8 cellular contexts compared by ENCODE assay signal in the genomic region with DNA sequence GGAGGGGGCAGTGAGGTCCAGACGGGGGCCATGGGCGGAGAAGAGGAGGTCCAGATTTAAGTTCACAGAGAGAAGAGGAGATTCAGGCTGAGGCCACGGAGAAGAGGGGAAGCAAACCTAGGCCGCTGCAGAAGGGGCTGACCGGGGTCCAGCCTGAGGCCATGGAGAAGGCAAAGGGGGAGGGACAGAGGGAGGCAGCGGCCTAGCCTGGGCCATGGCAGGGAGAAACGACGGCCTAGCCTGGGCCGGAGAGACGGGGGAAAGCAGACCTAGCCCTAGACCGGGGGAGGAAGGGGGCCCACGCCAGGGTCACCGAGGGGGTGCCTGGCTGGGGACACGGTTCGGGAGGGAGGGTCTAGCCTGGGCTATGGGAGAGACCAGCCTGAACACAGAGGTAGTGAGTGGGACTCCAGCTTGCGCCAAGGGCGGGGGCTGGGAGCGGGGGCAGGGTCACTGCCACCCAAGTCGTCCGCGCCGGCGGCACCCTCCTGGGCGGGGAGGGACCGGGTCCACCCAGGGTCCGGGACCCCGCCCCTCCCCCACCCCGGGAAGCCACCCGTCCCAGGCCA. TPM values are rescaled to one million over a fixed set of nuclear protein-coding genes. Genes with fewer than 3 reads are reported as not detected.
DNase-seq lines count a peak whose midpoint lies in the region; ATAC-seq and TF ChIP-seq lines count a peak whose summit lies in the region.

No MANE protein-coding gene starts in this region.

- H3K27me3 ChIP-seq in AG04450 (ENCODE audit: control insufficient read depth, insufficient read depth, low read length) (no peaks in the 10 kb centered on the region), fibroblast of lung (ENCODE audit: control insufficient read depth, insufficient read depth, low read length) (no peaks in the 10 kb centered on the region), neutrophil (no peaks in the 10 kb centered on the region)

- peak overlapping the region; percentile 78 for H3K27ac ChIP-seq in AG04450 (ENCODE audit: low read depth, low read length)
- H3K27ac ChIP-seq in VCaP: peak overlapping the region; percentile 90
- peak overlapping the region; percentile 94 for H3K27ac ChIP-seq in fibroblast of lung (ENCODE audit: insufficient read depth, low read length)
- peak overlapping the region; percentile 95 for H3K27ac ChIP-seq in neutrophil

- TF ChIP-seq CTCF in AG04450 (IDR thresholded peaks at IDR 0.05; ENCODE audit: low read depth, low read length) (no peak), VCaP (conservative IDR thresholded peaks at IDR 0.05) (no peak), fibroblast of lung (conservative IDR thresholded peaks at IDR 0.05 in 1 of 2, IDR thresholded peaks at IDR 0.05 in 1 of 2; ENCODE audit: low read depth in 1 of 2, low read length in 2 of 2) (no peak), neutrophil (IDR thresholded peaks at IDR 0.05) (no peak)

- POLR2A ChIA-PET in AG04450 (lab: Yijun Ruan, JAX): interaction anchor here (0.5 kb wide), 2 partner anchors 11 to 126 kb away, joined by 4 to 6 read pairs; no protein-coding TSS in a partner anchor

- peaks cover 17% of the 10 kb centered on the region for H3K4me1 ChIP-seq in fibroblast of lung (ENCODE audit: control insufficient read depth, extremely low read depth, insufficient read depth, low read length)
- peaks cover 59 to 69% of the 10 kb centered on the region in 2 experiments for H3K4me1 ChIP-seq in neutrophil (ENCODE audit: control insufficient read depth in 1 of 2, insufficient read depth in 1 of 2, low read depth in 1 of 2, low read length in 1 of 2)

- H3K79me2 ChIP-seq in fibroblast of lung (ENCODE audit: control insufficient read depth, insufficient read depth, low read length): peaks cover 56% of the 10 kb centered on the region

- peaks cover 3% of the 10 kb centered on the region; the same call in 1 of the 2 replicates for H3K9me3 ChIP-seq in AG04450 (ENCODE audit: control insufficient read depth, insufficient read depth, low read length)
- H3K9me3 ChIP-seq in fibroblast of lung (ENCODE audit: control insufficient read depth, insufficient read depth, low read depth, low read length): no peaks in the 10 kb centered on the region
- H3K9me3 ChIP-seq in neutrophil: no peaks in the 10 kb centered on the region

- no peak overlapping the region for H2AFZ ChIP-seq in fibroblast of lung (ENCODE audit: low read length)

- peak overlapping the region; percentile 100 for H3K4me2 ChIP-seq in fibroblast of lung (ENCODE audit: extremely low read depth, insufficient read depth, low read length)

- H3K36me3 ChIP-seq in fibroblast of lung (ENCODE audit: control insufficient read depth, insufficient read depth, low read length): peaks cover 3% of the 10 kb centered on the region
- H3K36me3 ChIP-seq in neutrophil: peaks cover 37% of the 10 kb centered on the region

- ATAC-seq in GM18520 (IDR thresholded peaks at IDR 0.05; ENCODE audit: unreplicated experiment) (peak; percentile 1), HG03139 (IDR thresholded peaks at IDR 0.05; ENCODE audit: unreplicated experiment) (peak; percentile 10)

- H3K4me3 ChIP-seq in AG04450 (ENCODE audit: low read depth, low read length) (peak overlapping the region; percentile 94), fibroblast of lung (replicated peaks in 1 of 4; ENCODE audit: control extremely low read depth in 1 of 4, insufficient read depth in 1 of 4, low read depth in 3 of 4, low read length in 4 of 4) (peak overlapping the region; percentile 61 to 96 (median 84)), neutrophil (ENCODE audit: low read depth in 1 of 2, low read length in 1 of 2) (peak overlapping the region; percentile 83 to 89)

- peak overlapping the region; percentile 97 for H3K9ac ChIP-seq in fibroblast of lung (ENCODE audit: insufficient read depth, low read length)

- DNase-seq in AG04450 (ENCODE audit: low read depth, low spot score) (no peak), fibroblast of lung (ENCODE audit: low read depth in 2 of 2) (no peak), A172 (ENCODE audit: low spot score) (no peak)
- no peak for DNase-seq in effector CD8-positive, alpha-beta T cell (lab: John Stamatoyannopoulos, UW)

- CTCF ChIA-PET in AG04450 (lab: Charles Lee): interaction anchor here (1.0 kb wide), 2 partner anchors 16 to 169 kb away, joined by 3 to 4 read pairs; no protein-coding TSS in a partner anchor

- H4K20me1 ChIP-seq in fibroblast of lung (ENCODE audit: control insufficient read depth, extremely low read depth, insufficient read depth, low read length): peaks cover 2% of the 10 kb centered on the region

RNA-seq across cellular contexts. Expression of a gene that starts 0.5 kb away (rescaled TPM):
- polyA plus RNA-seq in AG04450 (2011; rRNA removed): 292 and 312 TPM in 2 replicates
- 164 and 172 TPM in 2 replicates for polyA minus RNA-seq in AG04450 (2011; rRNA and poly(A)+ RNA removed)
- total RNA-seq in fibroblast of lung: 77.6 and 104 TPM in 2 replicates
- 495 and 519 TPM in 2 replicates for polyA plus RNA-seq in fibroblast of lung
- polyA plus RNA-seq in fibroblast of lung (2012): 514 and 539 TPM in 2 replicates
- polyA minus RNA-seq in fibroblast of lung (ENCODE audit: low replicate concordance): 153 and 154 TPM in 2 replicates
- total RNA-seq in A172 (2014; rRNA removed; shearing (Covaris generic)): 40.0 and 68.8 TPM in 2 replicates
